Comparison of ENCODE assay signal across 8 cellular contexts in genomic region chr9:114382951-114383865, GRCh38. TPM values are rescaled to one million over a fixed set of nuclear protein-coding genes. Genes with fewer than 3 reads are reported as not detected.
DNase-seq lines count a peak whose midpoint lies in the region; ATAC-seq and TF ChIP-seq lines count a peak whose summit lies in the region.

No MANE protein-coding gene starts in this region.

- H3K27me3 Mint-ChIP-seq in CD4-positive, CD25-positive, alpha-beta regulatory T cell: no peaks in the 10 kb centered on the region
- no peaks in the 10 kb centered on the region for H3K27me3 Mint-ChIP-seq in activated CD8-positive, alpha-beta T cell treated with anti-CD3 and anti-CD28 coated beads for 36 hours
- H3K27me3 Mint-ChIP-seq in osteocyte (ENCODE audit: unreplicated experiment): no peaks in the 10 kb centered on the region
- no peaks in the 10 kb centered on the region for H3K27me3 Mint-ChIP-seq in type B pancreatic cell

- TF ChIP-seq CTCF in activated CD8-positive, alpha-beta T cell treated with anti-CD3 and anti-CD28 coated beads for 36 hours (IDR thresholded peaks at IDR 0.05): peak; percentile 35
- TF ChIP-seq CTCF in osteocyte (IDR thresholded peaks at IDR 0.05) (no peak), type B pancreatic cell (conservative IDR thresholded peaks at IDR 0.05) (peak; percentile 39)

- peaks cover 0 to 2% (median 0%) of the 10 kb centered on the region in 7 donors for H3K9me3 Mint-ChIP-seq in CD4-positive, CD25-positive, alpha-beta regulatory T cell
- H3K9me3 Mint-ChIP-seq in activated CD8-positive, alpha-beta T cell treated with anti-CD3 and anti-CD28 coated beads for 36 hours: no peaks in the 10 kb centered on the region
- no peaks in the 10 kb centered on the region for H3K9me3 Mint-ChIP-seq in osteocyte (ENCODE audit: unreplicated experiment)
- no peaks in the 10 kb centered on the region for H3K9me3 Mint-ChIP-seq in type B pancreatic cell

- peaks cover 51% of the 10 kb centered on the region for H3K36me3 ChIP-seq in CD4-positive, CD25-positive, alpha-beta regulatory T cell (ENCODE audit: control insufficient read depth, insufficient read depth, low read length)
- H3K36me3 ChIP-seq in esophagus (ENCODE audit: control insufficient read depth in 2 of 2, insufficient read depth in 2 of 2, low read length in 1 of 2): peaks cover 3 to 10% of the 10 kb centered on the region in 2 donors

- intact Hi-C loops in activated CD8-positive, alpha-beta T cell treated with anti-CD3 and anti-CD28 coated beads for 36 hours (cut with micrococcal nuclease): no loop called here

- peak overlapping the region; percentile 96 to 99 (median 97) for H3K27ac Mint-ChIP-seq in CD4-positive, CD25-positive, alpha-beta regulatory T cell
- peak overlapping the region; percentile 94 for H3K27ac Mint-ChIP-seq in activated CD8-positive, alpha-beta T cell treated with anti-CD3 and anti-CD28 coated beads for 36 hours
- peak overlapping the region; percentile 91 for H3K27ac Mint-ChIP-seq in osteocyte (ENCODE audit: unreplicated experiment)
- H3K27ac Mint-ChIP-seq in type B pancreatic cell: peak overlapping the region; percentile 11

- WGBS in esophagus, 2 donors: 47 to 60% methylated on average over 17 of the region's 17 CpGs

- peak in 1 of 3 donors; percentile 73 for DNase-seq in CD4-positive, CD25-positive, alpha-beta regulatory T cell
- DNase-seq in activated CD8-positive, alpha-beta T cell treated with anti-CD3 and anti-CD28 coated beads for 36 hours: peak; percentile 94
- no peak for DNase-seq in osteocyte (ENCODE audit: extremely low spot score, unreplicated experiment)
- no peak for DNase-seq in type B pancreatic cell (ENCODE audit: extremely low spot score, unreplicated experiment)
- DNase-seq in DMS79 treated with DMSO at 0.1 percent for 48 hours (lab: John Stamatoyannopoulos, UW): no peak

- no peaks in the 10 kb centered on the region for H3K27me3 ChIP-seq in CD4-positive, CD25-positive, alpha-beta regulatory T cell (ENCODE audit: control insufficient read depth, insufficient read depth, low read length)
- no peaks in the 10 kb centered on the region for H3K27me3 ChIP-seq in esophagus (ENCODE audit: control insufficient read depth in 1 of 2, insufficient read depth in 2 of 2, low read length in 2 of 2)

- H3K4me1 ChIP-seq in CD4-positive, CD25-positive, alpha-beta regulatory T cell (ENCODE audit: control insufficient read depth, insufficient read depth, low read length, poor library complexity, severe bottlenecking): peaks cover 84% of the 10 kb centered on the region
- peaks cover under 1 to 15% of the 10 kb centered on the region in 2 donors for H3K4me1 ChIP-seq in esophagus (ENCODE audit: control insufficient read depth in 2 of 2, insufficient read depth in 2 of 2, low read length in 1 of 2)

- peak overlapping the region; percentile 98 for H3K27ac ChIP-seq in CD4-positive, CD25-positive, alpha-beta regulatory T cell (ENCODE audit: insufficient read depth, low read length, poor library complexity, severe bottlenecking)
- peak overlapping the region; percentile 48 to 80 for H3K27ac ChIP-seq in esophagus (ENCODE audit: low read depth in 2 of 2, low read length in 1 of 2)

- H3K9me3 ChIP-seq in CD4-positive, CD25-positive, alpha-beta regulatory T cell (ENCODE audit: control insufficient read depth in 2 of 2, low read length in 2 of 2): no peaks in the 10 kb centered on the region
- H3K9me3 ChIP-seq in esophagus (ENCODE audit: control insufficient read depth in 2 of 2, insufficient read depth in 1 of 2, low read depth in 1 of 2, low read length in 1 of 2): no peaks in the 10 kb centered on the region

- peaks cover 7 to 73% (median 46%) of the 10 kb centered on the region in 4 donors for H3K4me1 Mint-ChIP-seq in CD4-positive, CD25-positive, alpha-beta regulatory T cell
- H3K4me1 Mint-ChIP-seq in activated CD8-positive, alpha-beta T cell treated with anti-CD3 and anti-CD28 coated beads for 36 hours (ENCODE audit: low read depth): peaks cover 40% of the 10 kb centered on the region
- H3K4me1 Mint-ChIP-seq in osteocyte (ENCODE audit: unreplicated experiment) (peaks cover 63% of the 10 kb centered on the region), type B pancreatic cell (ENCODE audit: unreplicated experiment) (peaks cover 37% of the 10 kb centered on the region)

- peak overlapping the region; percentile 98 for H3K4me3 ChIP-seq in CD4-positive, CD25-positive, alpha-beta regulatory T cell (ENCODE audit: low read depth, low read length)
- no peak overlapping the region for H3K4me3 ChIP-seq in esophagus (ENCODE audit: low read depth in 1 of 2, low read length in 2 of 2)

- CTCF ChIA-PET in activated CD8-positive, alpha-beta T cell treated with anti-CD3 and anti-CD28 coated beads for 36 hours (lab: Charles Lee): interaction anchor here (1.0 to 10.4 kb wide), 3 partner anchors 11 to 43 kb away, joined by 3 to 98 read pairs (median 72); no protein-coding TSS in a partner anchor

- POLR2A ChIA-PET in activated CD8-positive, alpha-beta T cell treated with anti-CD3 and anti-CD28 coated beads for 36 hours (lab: Charles Lee): interaction anchor here (0.8 to 17.7 kb wide), 4 partner anchors 14 to 38 kb away, joined by 4 to 351 read pairs (median 142); no protein-coding TSS in a partner anchor

- ATAC-seq in CD4-positive, CD25-positive, alpha-beta regulatory T cell (ENCODE audit: low read depth in 2 of 2): no peak
- ATAC-seq in HG02973 (IDR thresholded peaks at IDR 0.05; ENCODE audit: unreplicated experiment) (peak; percentile 19), GM18519 (IDR thresholded peaks at IDR 0.05; ENCODE audit: low FRiP score, unreplicated experiment) (no peak)
- peak; percentile 25 for ATAC-seq in activated CD8-positive, alpha-beta T cell treated with anti-CD3 and anti-CD28 coated beads for 36 hours

- peak overlapping the region; percentile 93 to 99 (median 97) for H3K4me3 Mint-ChIP-seq in CD4-positive, CD25-positive, alpha-beta regulatory T cell
- H3K4me3 Mint-ChIP-seq in activated CD8-positive, alpha-beta T cell treated with anti-CD3 and anti-CD28 coated beads for 36 hours: peak overlapping the region; percentile 84
- peak overlapping the region; percentile 47 for H3K4me3 Mint-ChIP-seq in osteocyte (ENCODE audit: unreplicated experiment)
- no peak overlapping the region for H3K4me3 Mint-ChIP-seq in type B pancreatic cell

- peaks cover 55% of the 10 kb centered on the region for H3K36me3 Mint-ChIP-seq in CD4-positive, CD25-positive, alpha-beta regulatory T cell
- peaks cover 94% of the 10 kb centered on the region for H3K36me3 Mint-ChIP-seq in activated CD8-positive, alpha-beta T cell treated with anti-CD3 and anti-CD28 coated beads for 36 hours (ENCODE audit: low read depth)
- peaks cover 12% of the 10 kb centered on the region for H3K36me3 Mint-ChIP-seq in osteocyte (ENCODE audit: unreplicated experiment)
- peaks cover 8% of the 10 kb centered on the region for H3K36me3 Mint-ChIP-seq in type B pancreatic cell

RNA-seq across cellular contexts. Expression of gene AKNA, which starts 4.6 kb away (rescaled TPM):
- total RNA-seq in CD4-positive, CD25-positive, alpha-beta regulatory T cell: 381 TPM
- polyA plus RNA-seq in CD4-positive, CD25-positive, alpha-beta regulatory T cell: 10 to 100 TPM; 11.9 to 16.6 (median 14.5) TPM
- total RNA-seq in activated CD8-positive, alpha-beta T cell treated with anti-CD3 and anti-CD28 coated beads for 36 hours: 100 to 1,000 TPM; 166 to 167 TPM
- polyA plus RNA-seq in esophagus: 1 to 10 TPM; 5.8 to 8.3 TPM
- total RNA-seq in osteocyte (36.0 and 37.0 TPM in 2 replicates), type B pancreatic cell (ENCODE audit: low replicate concordance) (11.5 and 14.0 TPM in 2 replicates)

RNA-seq across cellular contexts. Expression of gene ORM2, which starts 53.5 kb away (rescaled TPM):
- total RNA-seq in CD4-positive, CD25-positive, alpha-beta regulatory T cell: not detected
- polyA plus RNA-seq in CD4-positive, CD25-positive, alpha-beta regulatory T cell: not detected
- total RNA-seq in activated CD8-positive, alpha-beta T cell treated with anti-CD3 and anti-CD28 coated beads for 36 hours: not detected
- under 1 TPM in 1 of 2 donors, not detected in 1; 0.12 TPM for polyA plus RNA-seq in esophagus
- total RNA-seq in osteocyte: not detected in 2 replicates
- not detected in 2 replicates for total RNA-seq in type B pancreatic cell (ENCODE audit: low replicate concordance)

Comparison
In these comparisons a context has a peak if more than half of its experiments do, and no peak if none do; other contexts are left out.
1. ATAC-seq: peak in HG02973 (single experiment) and activated CD8-positive, alpha-beta T cell treated with anti-CD3 and anti-CD28 coated beads for 36 hours (single experiment); none in CD4-positive, CD25-positive, alpha-beta regulatory T cell (0 of 2) and GM18519 (single experiment).
2. H3K27ac Mint-ChIP-seq: peak in every context shown above with its lines; median percentile 97 in CD4-positive, CD25-positive, alpha-beta regulatory T cell; 94 in activated CD8-positive, alpha-beta T cell treated with anti-CD3 and anti-CD28 coated beads for 36 hours; 91 in osteocyte; 11 in type B pancreatic cell.